9 cellular contexts compared by ENCODE assay signal in genomic region chr11:36361901-36362391, GRCh38.
DNase-seq lines count a peak whose midpoint lies in the region; ATAC-seq and TF ChIP-seq lines count a peak whose summit lies in the region.
"Had no signal": no experiment of that assay in that cellular context is flagged by ENCODE, and none has a peak within 500 bp of the region (broad histone marks: within the 10 kb centered on the region; RNA-seq: fewer than 3 reads in every experiment).

No MANE protein-coding gene starts in this region.

- peaks cover 6% of the 10 kb centered on the region; the same call in 1 of the 2 replicates for H3K4me1 ChIP-seq in GM23338 (ENCODE audit: insufficient read depth)
- peaks cover 18% of the 10 kb centered on the region for H3K4me1 ChIP-seq in skeletal muscle satellite cell (ENCODE audit: control insufficient read depth, insufficient read depth, low read length)

- DNase-seq in GM23338 (ENCODE audit: low spot score) (peak; percentile 43), SW480 (ENCODE audit: low spot score) (peak; percentile 88), fibroblast of villous mesenchyme (ENCODE audit: low read depth) (peak; percentile 88), NCI-H187 (lab: John Stamatoyannopoulos, UW) (no peak), NCI-H2171 treated with DMSO at 0.1 percent for 48 hours (lab: John Stamatoyannopoulos, UW) (no peak), cerebellar cortex (ENCODE audit: low spot score) (no peak)
- DNase-seq: NCI-H1436 treated with DMSO at 0.1 percent for 48 hours had no signal

- H3K27ac ChIP-seq in GM23338 (ENCODE audit: low read depth) = no peak overlapping the region

- H3K9me3 ChIP-seq in skeletal muscle satellite cell (replicated peaks; ENCODE audit: low read length) = no peaks in the 10 kb centered on the region

- ATAC-seq in GM23338 (peak; percentile 82), GM18502 (IDR thresholded peaks at IDR 0.05; ENCODE audit: poor library complexity, unreplicated experiment) (no peak)

- peaks cover 25% of the 10 kb centered on the region for H3K4me1 Mint-ChIP-seq in GM23338

- H3K4me2 ChIP-seq in GM23338 (peak overlapping the region; percentile 20; the same call in 1 of the 2 replicates), skeletal muscle satellite cell (ENCODE audit: low read length) (peak overlapping the region; percentile 62)

- no peak overlapping the region for H2AFZ ChIP-seq in GM23338

- no peaks in the 10 kb centered on the region for H3F3A ChIP-seq in GM23338 (replicated peaks; ENCODE audit: low read depth)

- H3K27me3 ChIP-seq in GM23338 (ENCODE audit: insufficient read depth) (peaks cover 7% of the 10 kb centered on the region; the same call in 1 of the 2 replicates), skeletal muscle satellite cell (ENCODE audit: control insufficient read depth, insufficient read depth, low read length) (no peaks in the 10 kb centered on the region)

- no peak for TF ChIP-seq CTCF in GM23338 (conservative IDR thresholded peaks at IDR 0.05; ENCODE audit: low read depth in 2 of 2)
- no peak for TF ChIP-seq CTCF in fibroblast of villous mesenchyme (IDR thresholded peaks at IDR 0.05; ENCODE audit: insufficient read depth, low read depth, low read length)

- peak overlapping the region; percentile 63 for H3K9ac ChIP-seq in skeletal muscle satellite cell (ENCODE audit: low read depth, low read length)

- peak overlapping the region; percentile 36 for H3K4me3 Mint-ChIP-seq in GM23338

- peaks cover 4% of the 10 kb centered on the region for H3K27me3 Mint-ChIP-seq in GM23338 (ENCODE audit: insufficient read depth, low read depth, poor library complexity)

- no peaks in the 10 kb centered on the region for H3K79me2 ChIP-seq in GM23338 (replicated peaks; ENCODE audit: insufficient read depth)

- H3K36me3 Mint-ChIP-seq in GM23338 (ENCODE audit: low read depth) = no peaks in the 10 kb centered on the region

- no peaks in the 10 kb centered on the region for H3K9me3 Mint-ChIP-seq in GM23338

- no peaks in the 10 kb centered on the region for H3K9me2 ChIP-seq in GM23338 (ENCODE audit: insufficient read depth)

- H3K27ac Mint-ChIP-seq in GM23338 = no peak overlapping the region

- H4K20me1 ChIP-seq in GM23338 (replicated peaks; ENCODE audit: insufficient read depth) = no peaks in the 10 kb centered on the region

- H3K36me3 ChIP-seq in GM23338 (ENCODE audit: insufficient read depth) (no peaks in the 10 kb centered on the region), skeletal muscle satellite cell (ENCODE audit: insufficient read depth, low read length) (no peaks in the 10 kb centered on the region)

- no peak overlapping the region for H3K4me3 ChIP-seq in GM23338
- peak overlapping the region; percentile 3 for H3K4me3 ChIP-seq in fibroblast of villous mesenchyme (ENCODE audit: low read depth, low read length)
- peak overlapping the region; percentile 47 for H3K4me3 ChIP-seq in skeletal muscle satellite cell (ENCODE audit: low read length)

TF ChIP-seq in GM23338, 12 proteins besides CTCF, POLR2A, EP300 and RAD21 (continues in another document):
- no peak for TF ChIP-seq ZNF331 (CRISPR knock-in tag; IDR thresholded peaks at IDR 0.05; ENCODE audit: low read depth)
- TF ChIP-seq POLR2AphosphoS5 (IDR thresholded peaks at IDR 0.05; ENCODE audit: low read depth) = no peak
- TF ChIP-seq EZH2phosphoT487 (IDR thresholded peaks at IDR 0.05; ENCODE audit: unreplicated experiment) = no peak
- TF ChIP-seq NANOG (IDR thresholded peaks at IDR 0.05; ENCODE audit: borderline replicate concordance) = no peak
- no peak for TF ChIP-seq CREB1 (CRISPR knock-in tag; IDR thresholded peaks at IDR 0.05; ENCODE audit: low read depth)
- TF ChIP-seq STAT1 (IDR thresholded peaks at IDR 0.05; ENCODE audit: unreplicated experiment) = no peak
- no peak for TF ChIP-seq ETS1 (IDR thresholded peaks at IDR 0.05)
- TF ChIP-seq, protein P1, sequence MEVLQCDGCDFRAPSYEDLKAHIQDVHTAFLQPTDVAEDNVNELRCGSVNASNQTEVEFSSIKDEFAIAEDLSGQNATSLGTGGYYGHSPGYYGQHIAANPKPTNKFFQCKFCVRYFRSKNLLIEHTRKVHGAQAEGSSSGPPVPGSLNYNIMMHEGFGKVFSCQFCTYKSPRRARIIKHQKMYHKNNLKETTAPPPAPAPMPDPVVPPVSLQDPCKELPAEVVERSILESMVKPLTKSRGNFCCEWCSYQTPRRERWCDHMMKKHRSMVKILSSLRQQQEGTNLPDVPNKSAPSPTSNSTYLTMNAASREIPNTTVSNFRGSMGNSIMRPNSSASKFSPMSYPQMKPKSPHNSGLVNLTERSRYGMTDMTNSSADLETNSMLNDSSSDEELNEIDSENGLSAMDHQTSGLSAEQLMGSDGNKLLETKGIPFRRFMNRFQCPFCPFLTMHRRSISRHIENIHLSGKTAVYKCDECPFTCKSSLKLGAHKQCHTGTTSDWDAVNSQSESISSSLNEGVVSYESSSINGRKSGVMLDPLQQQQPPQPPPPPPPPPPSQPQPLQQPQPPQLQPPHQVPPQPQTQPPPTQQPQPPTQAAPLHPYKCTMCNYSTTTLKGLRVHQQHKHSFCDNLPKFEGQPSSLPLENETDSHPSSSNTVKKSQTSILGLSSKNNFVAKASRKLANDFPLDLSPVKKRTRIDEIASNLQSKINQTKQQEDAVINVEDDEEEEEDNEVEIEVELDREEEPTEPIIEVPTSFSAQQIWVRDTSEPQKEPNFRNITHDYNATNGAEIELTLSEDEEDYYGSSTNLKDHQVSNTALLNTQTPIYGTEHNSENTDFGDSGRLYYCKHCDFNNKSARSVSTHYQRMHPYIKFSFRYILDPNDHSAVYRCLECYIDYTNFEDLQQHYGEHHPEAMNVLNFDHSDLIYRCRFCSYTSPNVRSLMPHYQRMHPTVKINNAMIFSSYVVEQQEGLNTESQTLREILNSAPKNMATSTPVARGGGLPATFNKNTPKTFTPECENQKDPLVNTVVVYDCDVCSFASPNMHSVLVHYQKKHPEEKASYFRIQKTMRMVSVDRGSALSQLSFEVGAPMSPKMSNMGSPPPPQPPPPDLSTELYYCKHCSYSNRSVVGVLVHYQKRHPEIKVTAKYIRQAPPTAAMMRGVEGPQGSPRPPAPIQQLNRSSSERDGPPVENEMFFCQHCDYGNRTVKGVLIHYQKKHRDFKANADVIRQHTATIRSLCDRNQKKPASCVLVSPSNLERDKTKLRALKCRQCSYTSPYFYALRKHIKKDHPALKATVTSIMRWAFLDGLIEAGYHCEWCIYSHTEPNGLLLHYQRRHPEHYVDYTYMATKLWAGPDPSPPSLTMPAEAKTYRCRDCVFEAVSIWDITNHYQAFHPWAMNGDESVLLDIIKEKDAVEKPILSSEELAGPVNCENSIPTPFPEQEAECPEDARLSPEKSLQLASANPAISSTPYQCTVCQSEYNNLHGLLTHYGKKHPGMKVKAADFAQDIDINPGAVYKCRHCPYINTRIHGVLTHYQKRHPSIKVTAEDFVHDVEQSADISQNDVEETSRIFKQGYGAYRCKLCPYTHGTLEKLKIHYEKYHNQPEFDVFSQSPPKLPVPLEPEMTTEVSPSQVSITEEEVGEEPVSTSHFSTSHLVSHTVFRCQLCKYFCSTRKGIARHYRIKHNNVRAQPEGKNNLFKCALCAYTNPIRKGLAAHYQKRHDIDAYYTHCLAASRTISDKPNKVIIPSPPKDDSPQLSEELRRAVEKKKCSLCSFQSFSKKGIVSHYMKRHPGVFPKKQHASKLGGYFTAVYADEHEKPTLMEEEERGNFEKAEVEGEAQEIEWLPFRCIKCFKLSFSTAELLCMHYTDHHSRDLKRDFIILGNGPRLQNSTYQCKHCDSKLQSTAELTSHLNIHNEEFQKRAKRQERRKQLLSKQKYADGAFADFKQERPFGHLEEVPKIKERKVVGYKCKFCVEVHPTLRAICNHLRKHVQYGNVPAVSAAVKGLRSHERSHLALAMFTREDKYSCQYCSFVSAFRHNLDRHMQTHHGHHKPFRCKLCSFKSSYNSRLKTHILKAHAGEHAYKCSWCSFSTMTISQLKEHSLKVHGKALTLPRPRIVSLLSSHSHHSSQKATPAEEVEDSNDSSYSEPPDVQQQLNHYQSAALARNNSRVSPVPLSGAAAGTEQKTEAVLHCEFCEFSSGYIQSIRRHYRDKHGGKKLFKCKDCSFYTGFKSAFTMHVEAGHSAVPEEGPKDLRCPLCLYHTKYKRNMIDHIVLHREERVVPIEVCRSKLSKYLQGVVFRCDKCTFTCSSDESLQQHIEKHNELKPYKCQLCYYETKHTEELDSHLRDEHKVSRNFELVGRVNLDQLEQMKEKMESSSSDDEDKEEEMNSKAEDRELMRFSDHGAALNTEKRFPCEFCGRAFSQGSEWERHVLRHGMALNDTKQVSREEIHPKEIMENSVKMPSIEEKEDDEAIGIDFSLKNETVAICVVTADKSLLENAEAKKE (CRISPR knock-in tag; IDR thresholded peaks at IDR 0.05) = no peak
- TF ChIP-seq ZNF114 (CRISPR knock-in tag; IDR thresholded peaks at IDR 0.05) = no peak
- TF ChIP-seq JUNB (IDR thresholded peaks at IDR 0.05; ENCODE audit: unreplicated experiment) = no peak
- TF ChIP-seq EZH2 (IDR thresholded peaks at IDR 0.05; ENCODE audit: low read depth, unreplicated experiment) = no peak

Comparison
In these comparisons a context has a peak if more than half of its experiments do, and no peak if none do; other contexts are left out.
1. DNase-seq: peak in GM23338 (single experiment), SW480 (single experiment) and fibroblast of villous mesenchyme (single experiment); none in NCI-H187 (0 of 2), NCI-H2171 treated with DMSO at 0.1 percent for 48 hours (single experiment) and cerebellar cortex (single experiment).